Comparison of ENCODE assay signal across 14 cellular contexts in the genomic region with DNA sequence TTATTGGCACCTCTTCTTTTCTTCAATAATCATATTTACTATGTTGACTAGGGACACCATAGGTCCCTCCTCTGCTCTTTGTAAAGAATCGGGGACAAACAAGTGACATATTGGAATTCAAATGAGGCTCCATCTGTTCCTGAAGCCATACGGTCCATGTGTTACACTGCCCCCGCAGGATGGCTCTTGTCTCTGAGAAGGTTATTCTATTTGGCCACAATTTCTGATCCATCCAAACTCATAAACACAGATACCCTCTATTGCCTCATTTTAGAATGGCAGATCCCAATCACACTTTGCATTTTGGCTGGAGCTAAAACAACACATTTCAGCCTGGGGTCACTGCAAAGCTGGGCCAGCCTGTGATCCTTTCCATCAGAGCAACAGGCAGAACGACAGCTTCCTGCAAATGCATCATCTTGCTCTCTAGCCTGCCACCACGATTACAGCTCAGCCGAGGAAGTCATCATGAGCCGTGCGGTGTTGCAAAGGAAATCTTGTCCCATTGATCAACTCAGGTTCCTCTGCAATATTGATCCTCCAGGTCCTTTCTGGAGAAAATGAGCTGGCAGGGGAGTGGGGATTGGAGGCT.
DNase-seq lines count a peak whose midpoint lies in the region; ATAC-seq and TF ChIP-seq lines count a peak whose summit lies in the region.
"Had no signal": no experiment of that assay in that cellular context is flagged by ENCODE, and none has a peak within 500 bp of the region (broad histone marks: within the 10 kb centered on the region; RNA-seq: fewer than 3 reads in every experiment).

No MANE protein-coding gene starts in this region.

- no peaks in the 10 kb centered on the region for H3K27me3 ChIP-seq in brain microvascular endothelial cell (replicated peaks)
- H3K27me3 ChIP-seq in naive thymus-derived CD4-positive, alpha-beta T cell (ENCODE audit: control insufficient read depth in 2 of 2, insufficient read depth in 2 of 2, low read length in 2 of 2) = no peaks in the 10 kb centered on the region

- peak; percentile 56 for TF ChIP-seq CTCF in brain microvascular endothelial cell (IDR thresholded peaks at IDR 0.05; ENCODE audit: low read depth, low read length, missing control alignments)

- no peak overlapping the region for H3K4me3 ChIP-seq in brain microvascular endothelial cell (ENCODE audit: low read depth, low read length)
- H3K4me3 ChIP-seq in naive thymus-derived CD4-positive, alpha-beta T cell (ENCODE audit: low read length) = no peak overlapping the region

- ATAC-seq in naive thymus-derived CD4-positive, alpha-beta T cell = peak; percentile 26
- ATAC-seq in GM19023 (IDR thresholded peaks at IDR 0.05; ENCODE audit: unreplicated experiment) (no peak), HG03442 (IDR thresholded peaks at IDR 0.05; ENCODE audit: unreplicated experiment) (no peak)

- no peaks in the 10 kb centered on the region for H3K36me3 ChIP-seq in brain microvascular endothelial cell (replicated peaks)
- no peaks in the 10 kb centered on the region for H3K36me3 ChIP-seq in naive thymus-derived CD4-positive, alpha-beta T cell (ENCODE audit: control insufficient read depth in 2 of 3, insufficient read depth in 3 of 3, low read length in 3 of 3)

- no peak overlapping the region for H3K27ac Mint-ChIP-seq in naive thymus-derived CD4-positive, alpha-beta T cell
- H3K27ac Mint-ChIP-seq: CD4-positive, alpha-beta memory T cell; T-helper 2 cell treated with Interferon-gamma antibody and Interleukin-4, amounts not matched to agents 5 μg/mL and 100 μg/mL, for 36 hours had no signal

- H3K9me3 ChIP-seq in naive thymus-derived CD4-positive, alpha-beta T cell (ENCODE audit: control insufficient read depth in 2 of 3, low read length in 3 of 3) = no peaks in the 10 kb centered on the region

- CTCF ChIA-PET in naive thymus-derived CD4-positive, alpha-beta T cell (lab: Charles Lee) = no interaction called here

- no peaks in the 10 kb centered on the region for H3K4me1 ChIP-seq in naive thymus-derived CD4-positive, alpha-beta T cell (ENCODE audit: control insufficient read depth in 2 of 2, insufficient read depth in 2 of 2, low read length in 2 of 2)

- in situ Hi-C loops in brain microvascular endothelial cell (cut with HindIII; ENCODE audit: low pct_ligation_motif_present, low sequenced_read_pairs) = no loop called here

- H3K27me3 Mint-ChIP-seq in naive thymus-derived CD4-positive, alpha-beta T cell = no peaks in the 10 kb centered on the region
- H3K27me3 Mint-ChIP-seq: CD4-positive, alpha-beta memory T cell had no signal

- H3K36me3 Mint-ChIP-seq in naive thymus-derived CD4-positive, alpha-beta T cell = peaks cover 0 to 22% (median 8%) of the 10 kb centered on the region in 5 donors

- peak; percentile 40 for DNase-seq in CD1c-positive myeloid dendritic cell (ENCODE audit: extremely low spot score)
- DNase-seq in M059J (ENCODE audit: low read depth) = peak; percentile 10
- DNase-seq in brain microvascular endothelial cell = no peak
- DNase-seq in naive thymus-derived CD4-positive, alpha-beta T cell = no peak
- no peak for DNase-seq in AG08395 (ENCODE audit: low spot score)
- DNase-seq in activated CD8-positive, alpha-beta memory T cell treated with anti-CD3 and anti-CD28 coated beads for 24 hours = no peak
- DNase-seq: activated naive CD4-positive, alpha-beta T cell; CD4-positive, alpha-beta memory T cell; cerebellar nuclear complex; GF-D8; RPMI8226 had no signal

- H3K27ac ChIP-seq in brain microvascular endothelial cell = no peak overlapping the region
- no peak overlapping the region for H3K27ac ChIP-seq in naive thymus-derived CD4-positive, alpha-beta T cell (ENCODE audit: low read depth, low read length)

- intact Hi-C loops in naive thymus-derived CD4-positive, alpha-beta T cell (cut with micrococcal nuclease) = no loop called here

- H3K4me1 Mint-ChIP-seq in naive thymus-derived CD4-positive, alpha-beta T cell = peaks cover 0 to 5% (median 0%) of the 10 kb centered on the region in 7 donors

- POLR2A ChIA-PET in naive thymus-derived CD4-positive, alpha-beta T cell (lab: Charles Lee) = no interaction called here

- H3K4me3 Mint-ChIP-seq in naive thymus-derived CD4-positive, alpha-beta T cell = no peak overlapping the region
- H3K4me3 Mint-ChIP-seq: CD4-positive, alpha-beta memory T cell; T-helper 2 cell treated with Interferon-gamma antibody and Interleukin-4, amounts not matched to agents 5 μg/mL and 100 μg/mL, for 36 hours had no signal

- peaks cover 0 to 6% (median 0%) of the 10 kb centered on the region in 11 donors for H3K9me3 Mint-ChIP-seq in naive thymus-derived CD4-positive, alpha-beta T cell
- H3K9me3 Mint-ChIP-seq: CD4-positive, alpha-beta memory T cell; T-helper 2 cell treated with Interferon-gamma antibody and Interleukin-4, amounts not matched to agents 5 μg/mL and 100 μg/mL, for 36 hours had no signal

Comparison
In these comparisons a context has a peak if more than half of its experiments do, and no peak if none do; other contexts are left out.
1. DNase-seq: peak in CD1c-positive myeloid dendritic cell (single experiment) and M059J (single experiment); none in brain microvascular endothelial cell (single experiment), naive thymus-derived CD4-positive, alpha-beta T cell (0 of 9), AG08395 (single experiment) and activated CD8-positive, alpha-beta memory T cell treated with anti-CD3 and anti-CD28 coated beads for 24 hours (single experiment).